In the genomic region with DNA sequence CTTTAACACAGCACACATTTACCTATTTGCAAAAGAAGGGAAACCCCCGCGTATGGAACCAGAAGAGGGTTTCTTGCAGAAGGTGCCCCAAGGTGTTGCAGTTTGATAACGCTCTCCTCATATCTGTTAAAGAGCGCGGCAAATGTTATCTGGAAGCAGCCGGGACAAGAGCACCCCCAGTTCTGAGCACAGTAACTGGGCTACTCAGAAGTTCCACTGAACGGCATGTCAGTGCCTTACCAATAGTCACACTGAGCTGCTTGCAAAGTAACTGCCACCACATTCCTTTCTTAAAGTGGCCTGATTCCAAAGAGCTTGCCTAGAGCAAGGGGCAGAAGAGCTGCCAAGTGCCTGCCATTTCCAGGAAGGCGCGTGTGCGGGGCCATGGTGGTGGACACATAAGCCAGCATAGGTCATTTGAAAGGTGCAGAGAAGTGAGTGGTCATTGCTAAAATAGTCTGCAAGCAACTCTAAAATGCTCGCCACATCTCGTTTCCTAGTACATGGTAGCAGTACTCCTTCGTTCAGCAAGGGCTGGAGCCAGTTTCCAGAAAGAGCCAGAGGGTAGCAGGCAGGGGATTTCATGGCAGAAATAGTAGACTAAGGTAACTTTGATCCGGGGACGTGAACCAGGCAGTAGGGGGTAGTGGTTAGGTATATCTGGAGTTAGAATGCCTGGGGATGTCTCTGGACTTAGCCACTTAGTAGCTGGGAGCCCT, we compare ENCODE assay signal across 2 cellular contexts.
A peak's percentile ranks its signal among the peaks of the same experiment; 100 is the strongest.
TF ChIP-seq lines count a peak whose summit lies in the region.

No MANE protein-coding gene starts in this region.

TF ChIP-seq in GM23338, 12 proteins besides CTCF, POLR2A, EP300 and RAD21 (continued from another document):
- no peak for TF ChIP-seq ZNF114 (CRISPR knock-in tag; IDR thresholded peaks at IDR 0.05)
- TF ChIP-seq STAT1 (IDR thresholded peaks at IDR 0.05; ENCODE audit: unreplicated experiment) = no peak
- no peak for TF ChIP-seq POLR2AphosphoS5 (IDR thresholded peaks at IDR 0.05; ENCODE audit: low read depth)
- no peak for TF ChIP-seq JUNB (IDR thresholded peaks at IDR 0.05; ENCODE audit: unreplicated experiment)

TF ChIP-seq in K562, 482 proteins besides CTCF, POLR2A, EP300 and RAD21 (continued from another document and continues in another):
- TF ChIP-seq, protein P1, sequence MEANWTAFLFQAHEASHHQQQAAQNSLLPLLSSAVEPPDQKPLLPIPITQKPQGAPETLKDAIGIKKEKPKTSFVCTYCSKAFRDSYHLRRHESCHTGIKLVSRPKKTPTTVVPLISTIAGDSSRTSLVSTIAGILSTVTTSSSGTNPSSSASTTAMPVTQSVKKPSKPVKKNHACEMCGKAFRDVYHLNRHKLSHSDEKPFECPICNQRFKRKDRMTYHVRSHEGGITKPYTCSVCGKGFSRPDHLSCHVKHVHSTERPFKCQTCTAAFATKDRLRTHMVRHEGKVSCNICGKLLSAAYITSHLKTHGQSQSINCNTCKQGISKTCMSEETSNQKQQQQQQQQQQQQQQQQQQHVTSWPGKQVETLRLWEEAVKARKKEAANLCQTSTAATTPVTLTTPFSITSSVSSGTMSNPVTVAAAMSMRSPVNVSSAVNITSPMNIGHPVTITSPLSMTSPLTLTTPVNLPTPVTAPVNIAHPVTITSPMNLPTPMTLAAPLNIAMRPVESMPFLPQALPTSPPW (CRISPR knock-in tag; IDR thresholded peaks at IDR 0.05) = peak; percentile 46; the same call in 1 of the 2 replicates
- TF ChIP-seq ZNF217 (CRISPR knock-in tag; IDR thresholded peaks at IDR 0.05) (no peak), MECOM (CRISPR knock-in tag; IDR thresholded peaks at IDR 0.05) (peak; percentile 26; the same call in 1 of the 2 replicates), CBFA2T2 (conservative IDR thresholded peaks at IDR 0.05) (peak; percentile 86), SRSF3 (IDR thresholded peaks at IDR 0.05; ENCODE audit: insufficient read depth, low read length) (no peak), MTA2 (IDR thresholded peaks at IDR 0.05; ENCODE audit: low read depth) (peak; percentile 82), POLR2AphosphoS5 (IDR thresholded peaks at IDR 0.05; ENCODE audit: control insufficient read depth, insufficient read depth, low read depth, low read length) (peak; percentile 82; the same call in 1 of the 2 replicates), HDGF (IDR thresholded peaks at IDR 0.05) (no peak), ZNF318 (IDR thresholded peaks at IDR 0.05; ENCODE audit: borderline replicate concordance in 1 of 2, low read depth in 1 of 2) (no peak), FOSL1 (tag; conservative IDR thresholded peaks at IDR 0.05) (0 out of 2 replicates have a peak, but pooled peaks have one; percentile 26), GTF2F1 (IDR thresholded peaks at IDR 0.05; ENCODE audit: low read depth, low read length) (no peak), STAT5A (IDR thresholded peaks at IDR 0.05; ENCODE audit: borderline replicate concordance, low read length) (peak; percentile 81), ZNF740 (CRISPR knock-in tag; IDR thresholded peaks at IDR 0.05) (no peak), ZNF740 (tag; IDR thresholded peaks at IDR 0.05) (peak in 1 of 2 experiments; percentile 19; a peak in 2 of 4 replicates), RBFOX2 (IDR thresholded peaks at IDR 0.05; ENCODE audit: low read depth, low read length) (no peak), SNIP1 (IDR thresholded peaks at IDR 0.05; ENCODE audit: low read depth) (no peak), RBBP5 (IDR thresholded peaks at IDR 0.05; ENCODE audit: borderline replicate concordance, insufficient read depth, low read length, poor library complexity, severe bottlenecking) (peak; percentile 38), ZFPM2 (CRISPR knock-in tag; IDR thresholded peaks at IDR 0.05) (no peak), TCF7L2 (IDR thresholded peaks at IDR 0.05; ENCODE audit: low read depth, low read length) (no peak), GATAD2B (IDR thresholded peaks at IDR 0.05; ENCODE audit: borderline replicate concordance) (peak; percentile 43; the same call in 1 of the 2 replicates), E2F6 (IDR thresholded peaks at IDR 0.05; ENCODE audit: borderline replicate concordance in 1 of 2, extremely low read depth in 1 of 2, insufficient read depth in 1 of 2, insufficient read length in 1 of 2, low read depth in 1 of 2, low read length in 1 of 2, poor library complexity in 1 of 2, severe bottlenecking in 1 of 2) (peak; percentile 11 to 36)
- TF ChIP-seq, protein P2, sequence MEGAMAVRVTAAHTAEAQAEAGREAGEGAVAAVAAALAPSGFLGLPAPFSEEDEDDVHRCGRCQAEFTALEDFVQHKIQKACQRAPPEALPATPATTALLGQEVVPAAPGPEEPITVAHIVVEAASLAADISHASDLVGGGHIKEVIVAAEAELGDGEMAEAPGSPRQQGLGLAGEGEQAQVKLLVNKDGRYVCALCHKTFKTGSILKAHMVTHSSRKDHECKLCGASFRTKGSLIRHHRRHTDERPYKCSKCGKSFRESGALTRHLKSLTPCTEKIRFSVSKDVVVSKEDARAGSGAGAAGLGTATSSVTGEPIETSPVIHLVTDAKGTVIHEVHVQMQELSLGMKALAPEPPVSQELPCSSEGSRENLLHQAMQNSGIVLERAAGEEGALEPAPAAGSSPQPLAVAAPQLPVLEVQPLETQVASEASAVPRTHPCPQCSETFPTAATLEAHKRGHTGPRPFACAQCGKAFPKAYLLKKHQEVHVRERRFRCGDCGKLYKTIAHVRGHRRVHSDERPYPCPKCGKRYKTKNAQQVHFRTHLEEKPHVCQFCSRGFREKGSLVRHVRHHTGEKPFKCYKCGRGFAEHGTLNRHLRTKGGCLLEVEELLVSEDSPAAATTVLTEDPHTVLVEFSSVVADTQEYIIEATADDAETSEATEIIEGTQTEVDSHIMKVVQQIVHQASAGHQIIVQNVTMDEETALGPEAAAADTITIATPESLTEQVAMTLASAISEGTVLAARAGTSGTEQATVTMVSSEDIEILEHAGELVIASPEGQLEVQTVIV (CRISPR knock-in tag; IDR thresholded peaks at IDR 0.05; ENCODE audit: borderline replicate concordance) = no peak
- TF ChIP-seq, protein P3, sequence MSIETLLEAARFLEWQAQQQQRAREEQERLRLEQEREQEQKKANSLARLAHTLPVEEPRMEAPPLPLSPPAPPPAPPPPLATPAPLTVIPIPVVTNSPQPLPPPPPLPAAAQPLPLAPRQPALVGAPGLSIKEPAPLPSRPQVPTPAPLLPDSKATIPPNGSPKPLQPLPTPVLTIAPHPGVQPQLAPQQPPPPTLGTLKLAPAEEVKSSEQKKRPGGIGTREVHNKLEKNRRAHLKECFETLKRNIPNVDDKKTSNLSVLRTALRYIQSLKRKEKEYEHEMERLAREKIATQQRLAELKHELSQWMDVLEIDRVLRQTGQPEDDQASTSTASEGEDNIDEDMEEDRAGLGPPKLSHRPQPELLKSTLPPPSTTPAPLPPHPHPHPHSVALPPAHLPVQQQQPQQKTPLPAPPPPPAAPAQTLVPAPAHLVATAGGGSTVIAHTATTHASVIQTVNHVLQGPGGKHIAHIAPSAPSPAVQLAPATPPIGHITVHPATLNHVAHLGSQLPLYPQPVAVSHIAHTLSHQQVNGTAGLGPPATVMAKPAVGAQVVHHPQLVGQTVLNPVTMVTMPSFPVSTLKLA (conservative IDR thresholded peaks at IDR 0.05) = peak in 1 of 2 experiments; percentile 29; a peak in 1 of 4 replicates
- TF ChIP-seq, protein P4, sequence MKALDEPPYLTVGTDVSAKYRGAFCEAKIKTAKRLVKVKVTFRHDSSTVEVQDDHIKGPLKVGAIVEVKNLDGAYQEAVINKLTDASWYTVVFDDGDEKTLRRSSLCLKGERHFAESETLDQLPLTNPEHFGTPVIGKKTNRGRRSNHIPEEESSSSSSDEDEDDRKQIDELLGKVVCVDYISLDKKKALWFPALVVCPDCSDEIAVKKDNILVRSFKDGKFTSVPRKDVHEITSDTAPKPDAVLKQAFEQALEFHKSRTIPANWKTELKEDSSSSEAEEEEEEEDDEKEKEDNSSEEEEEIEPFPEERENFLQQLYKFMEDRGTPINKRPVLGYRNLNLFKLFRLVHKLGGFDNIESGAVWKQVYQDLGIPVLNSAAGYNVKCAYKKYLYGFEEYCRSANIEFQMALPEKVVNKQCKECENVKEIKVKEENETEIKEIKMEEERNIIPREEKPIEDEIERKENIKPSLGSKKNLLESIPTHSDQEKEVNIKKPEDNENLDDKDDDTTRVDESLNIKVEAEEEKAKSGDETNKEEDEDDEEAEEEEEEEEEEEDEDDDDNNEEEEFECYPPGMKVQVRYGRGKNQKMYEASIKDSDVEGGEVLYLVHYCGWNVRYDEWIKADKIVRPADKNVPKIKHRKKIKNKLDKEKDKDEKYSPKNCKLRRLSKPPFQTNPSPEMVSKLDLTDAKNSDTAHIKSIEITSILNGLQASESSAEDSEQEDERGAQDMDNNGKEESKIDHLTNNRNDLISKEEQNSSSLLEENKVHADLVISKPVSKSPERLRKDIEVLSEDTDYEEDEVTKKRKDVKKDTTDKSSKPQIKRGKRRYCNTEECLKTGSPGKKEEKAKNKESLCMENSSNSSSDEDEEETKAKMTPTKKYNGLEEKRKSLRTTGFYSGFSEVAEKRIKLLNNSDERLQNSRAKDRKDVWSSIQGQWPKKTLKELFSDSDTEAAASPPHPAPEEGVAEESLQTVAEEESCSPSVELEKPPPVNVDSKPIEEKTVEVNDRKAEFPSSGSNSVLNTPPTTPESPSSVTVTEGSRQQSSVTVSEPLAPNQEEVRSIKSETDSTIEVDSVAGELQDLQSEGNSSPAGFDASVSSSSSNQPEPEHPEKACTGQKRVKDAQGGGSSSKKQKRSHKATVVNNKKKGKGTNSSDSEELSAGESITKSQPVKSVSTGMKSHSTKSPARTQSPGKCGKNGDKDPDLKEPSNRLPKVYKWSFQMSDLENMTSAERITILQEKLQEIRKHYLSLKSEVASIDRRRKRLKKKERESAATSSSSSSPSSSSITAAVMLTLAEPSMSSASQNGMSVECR (CRISPR knock-in tag; IDR thresholded peaks at IDR 0.05) = no peak
